Comparison of ENCODE assay signal across 19 cellular contexts in genomic region chr17:4389079-4389478, GRCh38. TPM values are rescaled to one million over a fixed set of nuclear protein-coding genes. Genes with fewer than 3 reads are reported as not detected.
DNase-seq lines count a peak whose midpoint lies in the region; ATAC-seq and TF ChIP-seq lines count a peak whose summit lies in the region.
"Had no signal": no experiment of that assay in that cellular context is flagged by ENCODE, and none has a peak within 500 bp of the region (broad histone marks: within the 10 kb centered on the region; RNA-seq: fewer than 3 reads in every experiment).

No MANE protein-coding gene starts in this region.

- no peak for TF ChIP-seq CTCF in natural killer cell (IDR thresholded peaks at IDR 0.05)
- no peak for TF ChIP-seq CTCF in right lobe of liver (IDR thresholded peaks at IDR 0.05)
- TF ChIP-seq CTCF in upper lobe of right lung (IDR thresholded peaks at IDR 0.05): no peak

- DNase-seq in natural killer cell treated with Interleukin-12 subunit alpha and Interleukin-12 subunit beta and Interleukin-15 and Interleukin-18, amount 100 ng/mL, for 72 hours (ENCODE audit: low spot score): peak; percentile 22
- no peak for DNase-seq in natural killer cell
- no peak for DNase-seq in epithelial cell of prostate (ENCODE audit: low read depth, low spot score)
- DNase-seq in right lobe of liver: no peak
- no peak for DNase-seq in upper lobe of right lung
- no peak for DNase-seq in activated T-helper 1 cell treated with anti-CD3 and anti-CD28 coated beads, Interleukin-12 subunit alpha, Interleukin-12 subunit beta, Interleukin-2, Interleukin-4 antibody, amounts not matched to agents 30 ng/mL and 10 ng/mL and 1 ng/mL, durations not matched to agents 14 hours and 24 hours and 36 hours (ENCODE audit: low spot score)
- no peak for DNase-seq in DMS53 (lab: John Stamatoyannopoulos, UW)
- DNase-seq in NCI-H524 treated with DMSO at 0.1 percent for 48 hours (lab: John Stamatoyannopoulos, UW): no peak
- DNase-seq: activated B cell treated with CpG ODN at 0.5 μM for 24 hours; activated CD8-positive, alpha-beta T cell treated with anti-CD3 and anti-CD28 coated beads for 36 hours; activated naive CD4-positive, alpha-beta T cell treated with Interleukin-2 at 50 U/mL for 16 hours; amygdala; caudate nucleus; dorsolateral prefrontal cortex; NCI-H1694 had no signal

- no peaks in the 10 kb centered on the region for H3K4me1 ChIP-seq in right lobe of liver
- H3K4me1 ChIP-seq in upper lobe of right lung: no peaks in the 10 kb centered on the region
- H3K4me1 ChIP-seq: Caco-2, gastroesophageal sphincter had no signal

- H3K9me3 Mint-ChIP-seq in natural killer cell treated with Interleukin-12 subunit alpha and Interleukin-12 subunit beta and Interleukin-15 and Interleukin-18, amount 100 ng/mL, for 72 hours: no peaks in the 10 kb centered on the region
- H3K9me3 Mint-ChIP-seq in natural killer cell: no peaks in the 10 kb centered on the region
- no peaks in the 10 kb centered on the region for H3K9me3 Mint-ChIP-seq in activated T-helper 1 cell treated with anti-CD3 and anti-CD28 coated beads, Interleukin-12 subunit alpha, Interleukin-12 subunit beta, Interleukin-2, Interleukin-4 antibody, amounts not matched to agents 30 ng/mL and 10 ng/mL and 1 ng/mL, durations not matched to agents 14 hours and 24 hours and 36 hours
- H3K9me3 Mint-ChIP-seq: activated B cell treated with CpG ODN at 0.5 μM for 24 hours; activated CD8-positive, alpha-beta T cell treated with anti-CD3 and anti-CD28 coated beads for 36 hours had no signal

- WGBS in right lobe of liver (ENCODE audit: insufficient coverage, low coverage, low lambda C conversion rate, missing lambda C conversion rate): 70% methylated on average over 4 of the region's 8 CpGs

- intact Hi-C loops in natural killer cell (cut with micrococcal nuclease) (no loop called here), right lobe of liver (cut with DNase I) (no loop called here), upper lobe of right lung (cut with DNase I) (no loop called here)
- intact Hi-C loops in activated T-helper 1 cell treated with anti-CD3 and anti-CD28 coated beads, Interleukin-12 subunit alpha, Interleukin-12 subunit beta, Interleukin-2, Interleukin-4 antibody, amounts not matched to agents 30 ng/mL and 10 ng/mL and 1 ng/mL, durations not matched to agents 14 hours and 24 hours and 36 hours (cut with micrococcal nuclease): no loop called here

- H3K36me3 ChIP-seq in right lobe of liver (no peaks in the 10 kb centered on the region), upper lobe of right lung (no peaks in the 10 kb centered on the region)
- H3K36me3 ChIP-seq: gastroesophageal sphincter had no signal

- H3K4me3 Mint-ChIP-seq in natural killer cell treated with Interleukin-12 subunit alpha and Interleukin-12 subunit beta and Interleukin-15 and Interleukin-18, amount 100 ng/mL, for 72 hours: no peak overlapping the region
- no peak overlapping the region for H3K4me3 Mint-ChIP-seq in natural killer cell
- H3K4me3 Mint-ChIP-seq in activated T-helper 1 cell treated with anti-CD3 and anti-CD28 coated beads, Interleukin-12 subunit alpha, Interleukin-12 subunit beta, Interleukin-2, Interleukin-4 antibody, amounts not matched to agents 30 ng/mL and 10 ng/mL and 1 ng/mL, durations not matched to agents 14 hours and 24 hours and 36 hours: no peak overlapping the region
- H3K4me3 Mint-ChIP-seq: activated B cell treated with CpG ODN at 0.5 μM for 24 hours; activated CD8-positive, alpha-beta T cell treated with anti-CD3 and anti-CD28 coated beads for 36 hours had no signal

- H3K27ac ChIP-seq in epithelial cell of prostate (peak overlapping the region; percentile 24), right lobe of liver (no peak overlapping the region), upper lobe of right lung (no peak overlapping the region)
- H3K27ac ChIP-seq: dorsolateral prefrontal cortex, gastroesophageal sphincter had no signal

- peaks cover 0 to 5% of the 10 kb centered on the region in 2 donors for H3K4me1 Mint-ChIP-seq in natural killer cell treated with Interleukin-12 subunit alpha and Interleukin-12 subunit beta and Interleukin-15 and Interleukin-18, amount 100 ng/mL, for 72 hours (ENCODE audit: low read depth in 2 of 2)
- peaks cover 0 to 5% of the 10 kb centered on the region in 2 donors for H3K4me1 Mint-ChIP-seq in natural killer cell
- H3K4me1 Mint-ChIP-seq in activated T-helper 1 cell treated with anti-CD3 and anti-CD28 coated beads, Interleukin-12 subunit alpha, Interleukin-12 subunit beta, Interleukin-2, Interleukin-4 antibody, amounts not matched to agents 30 ng/mL and 10 ng/mL and 1 ng/mL, durations not matched to agents 14 hours and 24 hours and 36 hours (ENCODE audit: low read depth): peaks cover 5% of the 10 kb centered on the region

- no peaks in the 10 kb centered on the region for H3K36me3 Mint-ChIP-seq in natural killer cell treated with Interleukin-12 subunit alpha and Interleukin-12 subunit beta and Interleukin-15 and Interleukin-18, amount 100 ng/mL, for 72 hours
- H3K36me3 Mint-ChIP-seq in natural killer cell: no peaks in the 10 kb centered on the region
- H3K36me3 Mint-ChIP-seq in activated T-helper 1 cell treated with anti-CD3 and anti-CD28 coated beads, Interleukin-12 subunit alpha, Interleukin-12 subunit beta, Interleukin-2, Interleukin-4 antibody, amounts not matched to agents 30 ng/mL and 10 ng/mL and 1 ng/mL, durations not matched to agents 14 hours and 24 hours and 36 hours (ENCODE audit: low read depth): no peaks in the 10 kb centered on the region

- H3K9me3 ChIP-seq in right lobe of liver (no peaks in the 10 kb centered on the region), upper lobe of right lung (no peaks in the 10 kb centered on the region)
- H3K9me3 ChIP-seq: Caco-2, gastroesophageal sphincter had no signal

- H3K4me3 ChIP-seq in right lobe of liver: no peak overlapping the region
- no peak overlapping the region for H3K4me3 ChIP-seq in upper lobe of right lung
- H3K4me3 ChIP-seq: dorsolateral prefrontal cortex, gastroesophageal sphincter, K562 had no signal

- TF ChIP-seq POLR2A in right lobe of liver (IDR thresholded peaks at IDR 0.05): no peak

- no peak overlapping the region for H3K27ac Mint-ChIP-seq in natural killer cell treated with Interleukin-12 subunit alpha and Interleukin-12 subunit beta and Interleukin-15 and Interleukin-18, amount 100 ng/mL, for 72 hours
- no peak overlapping the region for H3K27ac Mint-ChIP-seq in natural killer cell
- H3K27ac Mint-ChIP-seq in activated T-helper 1 cell treated with anti-CD3 and anti-CD28 coated beads, Interleukin-12 subunit alpha, Interleukin-12 subunit beta, Interleukin-2, Interleukin-4 antibody, amounts not matched to agents 30 ng/mL and 10 ng/mL and 1 ng/mL, durations not matched to agents 14 hours and 24 hours and 36 hours: no peak overlapping the region
- H3K27ac Mint-ChIP-seq: activated B cell treated with CpG ODN at 0.5 μM for 24 hours; activated CD8-positive, alpha-beta T cell treated with anti-CD3 and anti-CD28 coated beads for 36 hours had no signal

- H3K27me3 ChIP-seq in right lobe of liver: no peaks in the 10 kb centered on the region
- no peaks in the 10 kb centered on the region for H3K27me3 ChIP-seq in upper lobe of right lung
- H3K27me3 ChIP-seq: dorsolateral prefrontal cortex had no signal

- no peak for ATAC-seq in natural killer cell treated with Interleukin-12 subunit alpha and Interleukin-12 subunit beta and Interleukin-15 and Interleukin-18, amount 100 ng/mL, for 72 hours
- ATAC-seq in natural killer cell (no peak), right lobe of liver (peak in 3 of 4 donors; percentile 11 to 30 (median 16)), upper lobe of right lung (peak; percentile 80)
- ATAC-seq: activated CD8-positive, alpha-beta T cell treated with anti-CD3 and anti-CD28 coated beads for 36 hours; gastroesophageal sphincter; K562 had no signal

- no peaks in the 10 kb centered on the region for H3K27me3 Mint-ChIP-seq in natural killer cell treated with Interleukin-12 subunit alpha and Interleukin-12 subunit beta and Interleukin-15 and Interleukin-18, amount 100 ng/mL, for 72 hours
- no peaks in the 10 kb centered on the region for H3K27me3 Mint-ChIP-seq in natural killer cell (ENCODE audit: low read depth in 2 of 2)
- peaks cover 2% of the 10 kb centered on the region for H3K27me3 Mint-ChIP-seq in activated T-helper 1 cell treated with anti-CD3 and anti-CD28 coated beads, Interleukin-12 subunit alpha, Interleukin-12 subunit beta, Interleukin-2, Interleukin-4 antibody, amounts not matched to agents 30 ng/mL and 10 ng/mL and 1 ng/mL, durations not matched to agents 14 hours and 24 hours and 36 hours (ENCODE audit: insufficient read depth)
- H3K27me3 Mint-ChIP-seq: activated B cell treated with CpG ODN at 0.5 μM for 24 hours had no signal

RNA-seq across cellular contexts. Expression of gene UBE2G1, which starts 22.6 kb away (rescaled TPM):
- 10 to 100 TPM; 55.3 to 82.5 TPM for total RNA-seq in natural killer cell treated with Interleukin-12 subunit alpha and Interleukin-12 subunit beta and Interleukin-15 and Interleukin-18, amount 100 ng/mL, for 72 hours
- total RNA-seq in natural killer cell: 10 to 100 TPM; 58.2 to 76.4 (median 64.7) TPM
- total RNA-seq in right lobe of liver: 10 to 100 TPM; 30.3 to 45.5 (median 38.8) TPM
- total RNA-seq in upper lobe of right lung: 38.4 TPM
- 80.3 and 87.3 TPM in 2 replicates for total RNA-seq in activated T-helper 1 cell treated with anti-CD3 and anti-CD28 coated beads, Interleukin-12 subunit alpha, Interleukin-12 subunit beta, Interleukin-2, Interleukin-4 antibody, amounts not matched to agents 30 ng/mL and 10 ng/mL and 1 ng/mL, durations not matched to agents 14 hours and 24 hours and 36 hours

RNA-seq across cellular contexts. Expression of gene SPNS3, which starts 44.7 kb away (rescaled TPM):
- total RNA-seq in natural killer cell treated with Interleukin-12 subunit alpha and Interleukin-12 subunit beta and Interleukin-15 and Interleukin-18, amount 100 ng/mL, for 72 hours: 1 to 10 TPM; 1.1 to 1.9 TPM
- total RNA-seq in natural killer cell: 1 to 10 TPM; 1.2 to 2.1 (median 1.9) TPM
- not detected for total RNA-seq in right lobe of liver
- 0.87 TPM for total RNA-seq in upper lobe of right lung
- 1.1 and 1.7 TPM in 2 replicates for total RNA-seq in activated T-helper 1 cell treated with anti-CD3 and anti-CD28 coated beads, Interleukin-12 subunit alpha, Interleukin-12 subunit beta, Interleukin-2, Interleukin-4 antibody, amounts not matched to agents 30 ng/mL and 10 ng/mL and 1 ng/mL, durations not matched to agents 14 hours and 24 hours and 36 hours
- total RNA-seq: A673, Caco-2, gastroesophageal sphincter, K562 had no signal

Comparison
In these comparisons a context has a peak if more than half of its experiments do, and no peak if none do; other contexts are left out.
1. ATAC-seq: peak in right lobe of liver (3 of 4) and upper lobe of right lung (single experiment); none in natural killer cell treated with Interleukin-12 subunit alpha and Interleukin-12 subunit beta and Interleukin-15 and Interleukin-18, amount 100 ng/mL, for 72 hours (0 of 2) and natural killer cell (0 of 3).